ENCODE assay signal across 28 cellular contexts in the genomic region with DNA sequence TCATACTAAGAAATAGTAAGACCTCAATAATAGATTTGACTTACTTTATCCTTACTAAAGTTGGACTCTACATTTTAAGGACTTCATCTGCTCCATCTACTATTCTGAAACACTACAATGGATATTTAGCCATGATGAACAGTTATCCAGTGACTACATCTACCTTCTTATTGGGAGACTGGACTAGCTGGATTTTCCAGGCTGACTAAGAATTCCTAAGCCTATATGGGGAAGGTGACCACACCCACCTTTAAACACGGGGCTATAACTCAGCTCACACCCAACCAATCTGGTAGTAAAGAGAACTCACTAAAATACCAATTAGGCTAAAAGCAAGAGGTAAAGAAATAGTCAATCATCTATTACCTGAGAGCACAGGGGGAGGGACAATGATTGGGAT.
"Had no signal": no experiment of that assay in that cellular context is flagged by ENCODE, and none has a peak within 500 bp of the region (broad histone marks: within the 10 kb centered on the region; RNA-seq: fewer than 3 reads in every experiment).

No MANE protein-coding gene starts in this region.

- H3K27ac ChIP-seq: stomach, suprapubic skin, testis, thoracic aorta, thyroid gland, tibial artery, tibial nerve, transverse colon, upper lobe of left lung, upper lobe of right lung, uterus, vagina had no signal

- H3K36me3 Mint-ChIP-seq: stimulated activated effector memory CD8-positive, alpha-beta T cell treated with anti-CD3 and anti-CD28 coated beads, Interleukin-12 subunit alpha, Interleukin-12 subunit beta, amount 100 ng/mL, for 72 hours; stimulated activated memory B cell treated with anti-CD40 and anti-IgM and Interleukin-4, amounts not matched to agents 10 μg/mL and 1 μg/mL and 100 μg/mL, for 72 hours; stimulated activated naive B cell treated with anti-CD40 and anti-IgM and Interleukin-4, amounts not matched to agents 10 μg/mL and 1 μg/mL and 100 μg/mL, for 72 hours; type B pancreatic cell had no signal

- FAIRE-seq: urothelium cell line had no signal

- H3K4me3 ChIP-seq: stomach, suprapubic skin, testis, thoracic aorta, thyroid gland, tibial artery, tibial nerve, transverse colon, upper lobe of left lung, upper lobe of right lung, uterus, vagina had no signal

- H3K4me3 Mint-ChIP-seq: stimulated activated effector memory CD8-positive, alpha-beta T cell treated with anti-CD3 and anti-CD28 coated beads, Interleukin-12 subunit alpha, Interleukin-12 subunit beta, amount 100 ng/mL, for 72 hours; stimulated activated memory B cell treated with anti-CD40 and anti-IgM and Interleukin-4, amounts not matched to agents 10 μg/mL and 1 μg/mL and 100 μg/mL, for 72 hours; stimulated activated naive B cell treated with anti-CD40 and anti-IgM and Interleukin-4, amounts not matched to agents 10 μg/mL and 1 μg/mL and 100 μg/mL, for 72 hours; stimulated activated naive CD8-positive, alpha-beta T cell treated with anti-CD3 and anti-CD28 coated beads, Interleukin-15, amount 100 ng/mL, for 72 hours; stimulated activated naive CD8-positive, alpha-beta T cell treated with anti-CD3 and anti-CD28 coated beads, Interleukin-15, Interleukin-2, amounts not matched to agents 100 ng/mL and 50 ng/mL, for 24 hours; type B pancreatic cell had no signal

- DNase-seq: stimulated activated CD4-positive, alpha-beta T cell treated with anti-CD3 and anti-CD28 coated beads, Interleukin-2, amount 100 ng/mL, for 48 hours; stimulated activated CD4-positive, alpha-beta T cell treated with anti-CD3 and anti-CD28 coated beads, Interleukin-4, amount 100 ng/mL, for 1 hour; stimulated activated CD4-positive, alpha-beta T cell treated with anti-CD3 and anti-CD28 coated beads, Interleukin-4, amount 100 ng/mL, for 24 hours; stimulated activated CD4-positive, alpha-beta T cell treated with anti-CD3 and anti-CD28 coated beads, Interleukin-4, amount 100 ng/mL, for 4 hours; stimulated activated CD8-positive, alpha-beta memory T cell treated with anti-CD3 and anti-CD28 coated beads, Interleukin-4, amount 100 ng/mL, for 48 hours; stimulated activated naive B cell treated with anti-CD40 and anti-IgM and Interleukin-4, amounts not matched to agents 10 μg/mL and 1 μg/mL and 100 μg/mL, for 72 hours; stimulated activated naive CD4-positive, alpha-beta T cell; stimulated activated naive CD4-positive, alpha-beta T cell treated with Interleukin-2 at 50 U/mL for 16 hours; stimulated activated naive CD8-positive, alpha-beta T cell treated with anti-CD3 and anti-CD28 coated beads, Interleukin-15, amount 100 ng/mL, for 72 hours; stimulated activated naive CD8-positive, alpha-beta T cell treated with anti-CD3 and anti-CD28 coated beads, Interleukin-15, Interleukin-2, amounts not matched to agents 100 U/mL and 50 U/mL, for 24 hours; stomach; substantia nigra; testis; thyroid gland; tibial artery; transverse colon; upper lobe of left lung; upper lobe of right lung; uterus had no signal

- H3K9me3 Mint-ChIP-seq: stimulated activated naive CD8-positive, alpha-beta T cell treated with anti-CD3 and anti-CD28 coated beads, Interleukin-15, Interleukin-2, amounts not matched to agents 100 ng/mL and 50 ng/mL, for 24 hours; type B pancreatic cell had no signal

- H3K4me1 ChIP-seq: stomach, suprapubic skin, testis, thyroid gland, tibial artery, tibial nerve, transverse colon, upper lobe of left lung, upper lobe of right lung, uterus, vagina had no signal

- ATAC-seq: stimulated activated effector memory CD8-positive, alpha-beta T cell treated with anti-CD3 and anti-CD28 coated beads, Interleukin-12 subunit alpha, Interleukin-12 subunit beta, amount 100 ng/mL, for 72 hours; stimulated activated memory B cell treated with anti-CD40 and anti-IgM and Interleukin-4, amounts not matched to agents 10 μg/mL and 1 μg/mL and 100 μg/mL, for 72 hours; stimulated activated naive B cell treated with anti-CD40 and anti-IgM and Interleukin-4, amounts not matched to agents 10 μg/mL and 1 μg/mL and 100 μg/mL, for 72 hours; stimulated activated naive CD8-positive, alpha-beta T cell treated with anti-CD3 and anti-CD28 coated beads, Interleukin-15, amount 100 ng/mL, for 72 hours; stimulated activated naive CD8-positive, alpha-beta T cell treated with anti-CD3 and anti-CD28 coated beads, Interleukin-15, Interleukin-2, amounts not matched to agents 100 U/mL and 50 U/mL, for 24 hours; upper lobe of right lung had no signal

- H3K27me3 ChIP-seq: stomach, suprapubic skin, testis, thyroid gland, tibial artery, tibial nerve, transverse colon, upper lobe of left lung, upper lobe of right lung, uterus, vagina had no signal

- H3K36me3 ChIP-seq: stomach, suprapubic skin, thoracic aorta, thyroid gland, tibial artery, tibial nerve, transverse colon, upper lobe of left lung, upper lobe of right lung, uterus, vagina had no signal

- H3K4me1 Mint-ChIP-seq: stimulated activated effector memory CD8-positive, alpha-beta T cell treated with anti-CD3 and anti-CD28 coated beads, Interleukin-12 subunit alpha, Interleukin-12 subunit beta, amount 100 ng/mL, for 72 hours; stimulated activated memory B cell treated with anti-CD40 and anti-IgM and Interleukin-4, amounts not matched to agents 10 μg/mL and 1 μg/mL and 100 μg/mL, for 72 hours; stimulated activated naive B cell treated with anti-CD40 and anti-IgM and Interleukin-4, amounts not matched to agents 10 μg/mL and 1 μg/mL and 100 μg/mL, for 72 hours; stimulated activated naive CD8-positive, alpha-beta T cell treated with anti-CD3 and anti-CD28 coated beads, Interleukin-15, amount 100 ng/mL, for 72 hours had no signal

- H3K9me3 ChIP-seq: suprapubic skin, testis, thoracic aorta, thyroid gland, tibial artery, tibial nerve, transverse colon, upper lobe of left lung, upper lobe of right lung, uterus, vagina had no signal

- H3K27me3 Mint-ChIP-seq: stimulated activated memory B cell treated with anti-CD40 and anti-IgM and Interleukin-4, amounts not matched to agents 10 μg/mL and 1 μg/mL and 100 μg/mL, for 72 hours; stimulated activated naive B cell treated with anti-CD40 and anti-IgM and Interleukin-4, amounts not matched to agents 10 μg/mL and 1 μg/mL and 100 μg/mL, for 72 hours; stimulated activated naive CD8-positive, alpha-beta T cell treated with anti-CD3 and anti-CD28 coated beads, Interleukin-15, amount 100 ng/mL, for 72 hours; stimulated activated naive CD8-positive, alpha-beta T cell treated with anti-CD3 and anti-CD28 coated beads, Interleukin-15, Interleukin-2, amounts not matched to agents 100 ng/mL and 50 ng/mL, for 24 hours; type B pancreatic cell had no signal

- H3K27ac Mint-ChIP-seq: stimulated activated effector memory CD8-positive, alpha-beta T cell treated with anti-CD3 and anti-CD28 coated beads, Interleukin-12 subunit alpha, Interleukin-12 subunit beta, amount 100 ng/mL, for 72 hours; stimulated activated memory B cell treated with anti-CD40 and anti-IgM and Interleukin-4, amounts not matched to agents 10 μg/mL and 1 μg/mL and 100 μg/mL, for 72 hours; stimulated activated naive B cell treated with anti-CD40 and anti-IgM and Interleukin-4, amounts not matched to agents 10 μg/mL and 1 μg/mL and 100 μg/mL, for 72 hours; stimulated activated naive CD8-positive, alpha-beta T cell treated with anti-CD3 and anti-CD28 coated beads, Interleukin-15, amount 100 ng/mL, for 72 hours; stimulated activated naive CD8-positive, alpha-beta T cell treated with anti-CD3 and anti-CD28 coated beads, Interleukin-15, Interleukin-2, amounts not matched to agents 100 ng/mL and 50 ng/mL, for 24 hours; type B pancreatic cell had no signal
